In genomic region chr13:92806215-92806614, GRCh38 we compare ENCODE assay signal across 7 cellular contexts.
DNase-seq lines count a peak whose midpoint lies in the region; ATAC-seq and TF ChIP-seq lines count a peak whose summit lies in the region.

No MANE protein-coding gene starts in this region.

- intact Hi-C loops in esophagus squamous epithelium (cut with DNase I), result no loop called here
- intact Hi-C loops in posterior cingulate gyrus (cut with DNase I), result no loop called here

- H3K4me1 ChIP-seq in esophagus squamous epithelium, result peaks cover 0 to 18% (median 0%) of the 10 kb centered on the region in 3 donors
- H3K4me1 ChIP-seq in HAP-1, result no peaks in the 10 kb centered on the region

- peak overlapping the region in 3 of 4 donors; percentile 33 to 43 (median 39) for H3K27ac ChIP-seq in esophagus squamous epithelium

- peak overlapping the region; percentile 36 to 68 for H3K4me3 Mint-ChIP-seq in stimulated activated naive CD8-positive, alpha-beta T cell treated with anti-CD3 and anti-CD28 coated beads, Interleukin-15, amount 100 ng/mL, for 72 hours

- no peak for TF ChIP-seq POLR2A in esophagus squamous epithelium (IDR thresholded peaks at IDR 0.05)

- H3K36me3 ChIP-seq in esophagus squamous epithelium, result no peaks in the 10 kb centered on the region
- H3K36me3 ChIP-seq in HAP-1 (replicated peaks), result no peaks in the 10 kb centered on the region

- TF ChIP-seq CTCF in esophagus squamous epithelium (IDR thresholded peaks at IDR 0.05), result no peak

- peaks cover 6% of the 10 kb centered on the region for H3K4me1 Mint-ChIP-seq in stimulated activated naive CD8-positive, alpha-beta T cell treated with anti-CD3 and anti-CD28 coated beads, Interleukin-15, amount 100 ng/mL, for 72 hours

- ATAC-seq in GM21390 (IDR thresholded peaks at IDR 0.05; ENCODE audit: unreplicated experiment), result peak; percentile 66
- ATAC-seq in stimulated activated naive CD8-positive, alpha-beta T cell treated with anti-CD3 and anti-CD28 coated beads, Interleukin-15, amount 100 ng/mL, for 72 hours, result peak; percentile 37

- H3K9me3 Mint-ChIP-seq in stimulated activated naive CD8-positive, alpha-beta T cell treated with anti-CD3 and anti-CD28 coated beads, Interleukin-15, amount 100 ng/mL, for 72 hours, result no peaks in the 10 kb centered on the region

- H3K9me3 ChIP-seq in esophagus squamous epithelium, result no peaks in the 10 kb centered on the region
- no peaks in the 10 kb centered on the region for H3K9me3 ChIP-seq in HAP-1

- WGBS in esophagus squamous epithelium, 2 donors, result 17 to 25% methylated on average over 4 of the region's 4 CpGs

- H3K4me3 ChIP-seq in esophagus squamous epithelium, result peak overlapping the region; percentile 17 to 61 (median 38)
- H3K4me3 ChIP-seq in HAP-1, result no peak overlapping the region

- peak overlapping the region; percentile 48 to 71 for H3K27ac Mint-ChIP-seq in stimulated activated naive CD8-positive, alpha-beta T cell treated with anti-CD3 and anti-CD28 coated beads, Interleukin-15, amount 100 ng/mL, for 72 hours

- H3K27me3 Mint-ChIP-seq in stimulated activated naive CD8-positive, alpha-beta T cell treated with anti-CD3 and anti-CD28 coated beads, Interleukin-15, amount 100 ng/mL, for 72 hours, result no peaks in the 10 kb centered on the region

- H3K27me3 ChIP-seq in esophagus squamous epithelium, result no peaks in the 10 kb centered on the region
- peaks cover 2% of the 10 kb centered on the region; the same call in 1 of the 2 replicates for H3K27me3 ChIP-seq in HAP-1 (ENCODE audit: low read depth)

- in situ Hi-C loops in HAP-1 (cut with MboI; ENCODE audit: low sequenced_read_pairs), result no loop called here

- DNase-seq in NCI-H460 (ENCODE audit: extremely low read depth, low read depth), result peak; percentile 17
- DNase-seq in esophagus squamous epithelium (lab: John Stamatoyannopoulos, UW), result no peak
- no peak for DNase-seq in stimulated activated naive CD8-positive, alpha-beta T cell treated with anti-CD3 and anti-CD28 coated beads, Interleukin-15, amount 100 ng/mL, for 72 hours
- no peak for DNase-seq in HAP-1 (ENCODE audit: low spot score in 2 of 2)
- no peak for DNase-seq in activated CD4-positive, CD25-positive, alpha-beta regulatory T cell treated with anti-CD3 and anti-CD28 coated beads, Interleukin-2, amount 50 U/mL, for 72 hours
- no peak for DNase-seq in posterior cingulate gyrus
